In the genomic region with DNA sequence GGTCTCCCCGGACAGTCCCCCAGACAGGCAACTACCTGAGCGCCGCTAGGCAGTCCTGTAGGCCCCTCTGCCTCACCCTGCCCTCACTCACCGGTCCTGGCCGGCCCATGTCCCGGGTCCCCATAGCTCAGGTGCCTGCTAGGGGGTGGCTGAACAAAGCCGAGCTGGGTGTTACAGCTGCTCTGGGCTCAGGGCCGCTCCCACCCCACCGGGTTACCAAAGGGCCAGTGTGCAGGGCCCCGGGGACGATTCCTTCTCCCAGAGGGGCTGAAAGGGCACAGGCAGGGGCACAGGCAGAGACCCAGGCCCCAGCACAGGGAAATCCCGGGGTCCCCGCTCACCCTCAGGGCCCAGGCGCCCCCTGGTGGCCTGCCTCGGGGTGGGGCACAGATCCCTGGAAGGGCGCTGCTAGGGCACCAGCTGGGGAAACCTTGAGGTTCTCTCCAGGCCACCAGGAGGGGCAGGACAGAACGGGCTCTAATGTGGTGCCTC, we compare ENCODE assay signal across 8 cellular contexts.
DNase-seq lines count a peak whose midpoint lies in the region; TF ChIP-seq lines count a peak whose summit lies in the region.

No MANE protein-coding gene starts in this region.

- H2BK12ac ChIP-seq in mesenchymal stem cell (ENCODE audit: low read length in 2 of 2): peak overlapping the region in 1 of 2 experiments; percentile 33

- peaks cover 4% of the 10 kb centered on the region for H3K9me3 ChIP-seq in mesenchymal stem cell (ENCODE audit: control insufficient read depth, low read length)

- no peaks in the 10 kb centered on the region for H3K79me1 ChIP-seq in mesenchymal stem cell (replicated peaks; ENCODE audit: low read length, poor library complexity, severe bottlenecking)

- no peak overlapping the region for H2BK120ac ChIP-seq in mesenchymal stem cell (ENCODE audit: low read depth, low read length)

- no peak overlapping the region for H3K4ac ChIP-seq in mesenchymal stem cell (ENCODE audit: low read depth in 1 of 2, low read length in 2 of 2)

- no peak overlapping the region for H2AFZ ChIP-seq in mesenchymal stem cell (ENCODE audit: low read depth, low read length)

- 61% methylated on average over 17 of the region's 17 CpGs for WGBS in mesenchymal stem cell

- no peak overlapping the region for H3K27ac Mint-ChIP-seq in chondrocyte (ENCODE audit: unreplicated experiment)

- peaks cover 38 to 85% of the 10 kb centered on the region in 2 experiments for H3K27me3 ChIP-seq in mesenchymal stem cell (ENCODE audit: control insufficient read depth in 1 of 2, insufficient read depth in 1 of 2, low read length in 2 of 2)

- TF ChIP-seq CTCF in chondrocyte (IDR thresholded peaks at IDR 0.05): peak; percentile 89

- no peak overlapping the region for H3K14ac ChIP-seq in mesenchymal stem cell (ENCODE audit: low read length in 2 of 2)

- H4K8ac ChIP-seq in mesenchymal stem cell (ENCODE audit: low read length): no peak overlapping the region

- no peaks in the 10 kb centered on the region for H3K4me1 Mint-ChIP-seq in chondrocyte (ENCODE audit: low read depth)

- DNase-seq in COR-L47 (lab: John Stamatoyannopoulos, UW): peak; percentile 17
- DNase-seq in HuH-7.5 (ENCODE audit: low spot score): peak; percentile 83
- DNase-seq in activated CD4-positive, alpha-beta T cell treated with anti-CD3 and anti-CD28 coated beads for 24 hours (ENCODE audit: low read depth in 2 of 2): peak; percentile 55 to 59
- DNase-seq in chondrocyte (ENCODE audit: low spot score): no peak
- DNase-seq in mesenchymal stem cell: peak; percentile 39
- DNase-seq in stimulated activated CD8-positive, alpha-beta memory T cell treated with anti-CD3 and anti-CD28 coated beads, Interleukin-7, amount 100 ng/mL, for 1 hour (ENCODE audit: low read depth in 2 of 2): peak; percentile 34 to 51
- no peak for DNase-seq in NCI-H524 treated with DMSO at 0.1 percent for 48 hours (lab: John Stamatoyannopoulos, UW)
- no peak for DNase-seq in occipital lobe (lab: John Stamatoyannopoulos, UW)

- peak overlapping the region; percentile 69 for H4K91ac ChIP-seq in mesenchymal stem cell (ENCODE audit: low read length)

- H3K23ac ChIP-seq in mesenchymal stem cell (ENCODE audit: low read length in 2 of 2): no peak overlapping the region

- H2BK5ac ChIP-seq in mesenchymal stem cell (ENCODE audit: low read depth, low read length, poor library complexity, severe bottlenecking): no peak overlapping the region

- H3K9me3 Mint-ChIP-seq in chondrocyte (ENCODE audit: low read depth): peaks cover 6% of the 10 kb centered on the region

- no peak overlapping the region for H3K4me3 ChIP-seq in mesenchymal stem cell (ENCODE audit: insufficient read depth in 1 of 2, low read depth in 1 of 2, low read length in 2 of 2)

- no peak overlapping the region for H3K4me2 ChIP-seq in mesenchymal stem cell (ENCODE audit: low read length, poor library complexity, severe bottlenecking)

- no peaks in the 10 kb centered on the region for H3K36me3 ChIP-seq in mesenchymal stem cell (ENCODE audit: control insufficient read depth in 1 of 2, insufficient read depth in 2 of 2, low read depth in 1 of 2, low read length in 2 of 2)

- H2AK5ac ChIP-seq in mesenchymal stem cell (ENCODE audit: low read length, severe bottlenecking): no peak overlapping the region

- H3K27ac ChIP-seq in mesenchymal stem cell (ENCODE audit: low read length, poor library complexity, severe bottlenecking): no peak overlapping the region

- H3K9ac ChIP-seq in mesenchymal stem cell (ENCODE audit: low read length): no peak overlapping the region

- peak overlapping the region; percentile 52 for H2BK15ac ChIP-seq in mesenchymal stem cell (ENCODE audit: low read depth, poor library complexity, severe bottlenecking)

- H3K36me3 Mint-ChIP-seq in chondrocyte (ENCODE audit: low read depth): no peaks in the 10 kb centered on the region

- peaks cover 6% of the 10 kb centered on the region for H3K27me3 Mint-ChIP-seq in chondrocyte (ENCODE audit: low read depth)

- no peak overlapping the region for H3K18ac ChIP-seq in mesenchymal stem cell (ENCODE audit: low read depth in 1 of 2, low read length in 2 of 2)

- H3K4me1 ChIP-seq in mesenchymal stem cell (ENCODE audit: control insufficient read depth, insufficient read depth, low read depth, low read length): peaks cover 8% of the 10 kb centered on the region

- H3K4me3 Mint-ChIP-seq in chondrocyte (ENCODE audit: unreplicated experiment): no peak overlapping the region

Comparison
In these comparisons a context has a peak if more than half of its experiments do, and no peak if none do; other contexts are left out.
1. DNase-seq: peak in COR-L47 (single experiment), HuH-7.5 (single experiment), activated CD4-positive, alpha-beta T cell treated with anti-CD3 and anti-CD28 coated beads for 24 hours (2 of 2), mesenchymal stem cell (single experiment) and stimulated activated CD8-positive, alpha-beta memory T cell treated with anti-CD3 and anti-CD28 coated beads, Interleukin-7, amount 100 ng/mL, for 1 hour (2 of 2); none in chondrocyte (single experiment), NCI-H524 treated with DMSO at 0.1 percent for 48 hours (single experiment) and occipital lobe (single experiment).